ENCODE assay signal across 2 cellular contexts in the genomic region with DNA sequence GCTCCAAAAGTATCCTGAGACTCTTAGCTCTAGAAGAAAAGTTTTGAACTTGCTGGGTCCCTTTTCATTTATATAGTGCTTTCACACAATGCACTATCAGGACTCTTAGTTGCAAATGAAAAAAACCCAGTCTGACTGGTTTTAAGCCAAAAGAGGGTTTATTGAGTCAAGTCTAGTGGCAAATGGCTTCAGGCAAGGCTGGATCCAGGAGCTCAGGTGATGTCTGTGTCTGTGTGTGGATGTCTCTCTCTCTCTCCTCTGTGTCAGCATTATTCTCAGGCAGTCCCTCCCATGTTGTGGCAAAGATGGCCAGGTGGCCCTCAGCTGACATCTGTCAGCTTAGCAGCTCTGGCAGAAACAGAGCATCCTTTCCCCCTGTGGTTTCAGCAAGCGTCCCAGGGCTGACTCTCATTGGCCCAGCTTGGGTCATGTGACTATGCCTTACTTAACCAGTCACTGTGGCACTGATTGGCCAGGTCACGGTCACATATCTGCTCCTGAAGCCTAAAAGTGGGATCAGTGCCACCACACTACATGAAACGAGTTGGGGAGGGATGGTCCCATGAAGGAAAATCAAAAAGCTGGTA.
TF ChIP-seq lines count a peak whose summit lies in the region.

No MANE protein-coding gene starts in this region.

TF ChIP-seq in HepG2, 621 proteins besides CTCF, POLR2A, EP300 and RAD21:
- peak; percentile 98 for TF ChIP-seq ZNF329 (CRISPR knock-in tag; IDR thresholded peaks at IDR 0.05; ENCODE audit: low read depth)
- TF ChIP-seq RNF2 (conservative IDR thresholded peaks at IDR 0.05; ENCODE audit: low read depth): no peak
TF ChIP-seq in HepG2: peak in this region for 1.

TF ChIP-seq in K562, 482 proteins besides CTCF, POLR2A, EP300 and RAD21:
- TF ChIP-seq, protein P1, sequence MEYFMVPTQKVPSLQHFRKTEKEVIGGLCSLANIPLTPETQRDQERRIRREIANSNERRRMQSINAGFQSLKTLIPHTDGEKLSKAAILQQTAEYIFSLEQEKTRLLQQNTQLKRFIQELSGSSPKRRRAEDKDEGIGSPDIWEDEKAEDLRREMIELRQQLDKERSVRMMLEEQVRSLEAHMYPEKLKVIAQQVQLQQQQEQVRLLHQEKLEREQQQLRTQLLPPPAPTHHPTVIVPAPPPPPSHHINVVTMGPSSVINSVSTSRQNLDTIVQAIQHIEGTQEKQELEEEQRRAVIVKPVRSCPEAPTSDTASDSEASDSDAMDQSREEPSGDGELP (CRISPR knock-in tag; IDR thresholded peaks at IDR 0.05; ENCODE audit: borderline replicate concordance): peak; percentile 35; the same call in 1 of the 2 replicates
- TF ChIP-seq RAD51 (IDR thresholded peaks at IDR 0.05; ENCODE audit: borderline replicate concordance, low read depth) (peak; percentile 80), NFYB (IDR thresholded peaks at IDR 0.05; ENCODE audit: extremely low read depth, insufficient read length) (peak; percentile 58), ZNF316 (IDR thresholded peaks at IDR 0.05) (peak; percentile 38; the same call in 1 of the 2 replicates), TOE1 (IDR thresholded peaks at IDR 0.05; ENCODE audit: borderline replicate concordance) (peak; percentile 78; the same call in 1 of the 2 replicates), TOE1 (CRISPR knock-in tag; IDR thresholded peaks at IDR 0.05; ENCODE audit: borderline replicate concordance, low read depth) (no peak), ZNF324 (CRISPR knock-in tag; IDR thresholded peaks at IDR 0.05) (no peak), ARID1B (IDR thresholded peaks at IDR 0.05) (no peak), CBFA2T2 (conservative IDR thresholded peaks at IDR 0.05) (peak; percentile 37)
- TF ChIP-seq, protein P2, sequence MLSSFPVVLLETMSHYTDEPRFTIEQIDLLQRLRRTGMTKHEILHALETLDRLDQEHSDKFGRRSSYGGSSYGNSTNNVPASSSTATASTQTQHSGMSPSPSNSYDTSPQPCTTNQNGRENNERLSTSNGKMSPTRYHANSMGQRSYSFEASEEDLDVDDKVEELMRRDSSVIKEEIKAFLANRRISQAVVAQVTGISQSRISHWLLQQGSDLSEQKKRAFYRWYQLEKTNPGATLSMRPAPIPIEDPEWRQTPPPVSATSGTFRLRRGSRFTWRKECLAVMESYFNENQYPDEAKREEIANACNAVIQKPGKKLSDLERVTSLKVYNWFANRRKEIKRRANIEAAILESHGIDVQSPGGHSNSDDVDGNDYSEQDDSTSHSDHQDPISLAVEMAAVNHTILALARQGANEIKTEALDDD (IDR thresholded peaks at IDR 0.05): no peak
- TF ChIP-seq, protein P3, sequence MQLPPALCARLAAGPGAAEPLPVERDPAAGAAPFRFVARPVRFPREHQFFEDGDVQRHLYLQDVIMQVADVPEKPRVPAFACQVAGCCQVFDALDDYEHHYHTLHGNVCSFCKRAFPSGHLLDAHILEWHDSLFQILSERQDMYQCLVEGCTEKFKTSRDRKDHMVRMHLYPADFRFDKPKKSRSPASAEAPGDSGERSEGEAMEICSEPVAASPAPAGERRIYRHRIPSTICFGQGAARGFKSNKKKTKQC (CRISPR knock-in tag; IDR thresholded peaks at IDR 0.05): no peak
- TF ChIP-seq, protein P4, sequence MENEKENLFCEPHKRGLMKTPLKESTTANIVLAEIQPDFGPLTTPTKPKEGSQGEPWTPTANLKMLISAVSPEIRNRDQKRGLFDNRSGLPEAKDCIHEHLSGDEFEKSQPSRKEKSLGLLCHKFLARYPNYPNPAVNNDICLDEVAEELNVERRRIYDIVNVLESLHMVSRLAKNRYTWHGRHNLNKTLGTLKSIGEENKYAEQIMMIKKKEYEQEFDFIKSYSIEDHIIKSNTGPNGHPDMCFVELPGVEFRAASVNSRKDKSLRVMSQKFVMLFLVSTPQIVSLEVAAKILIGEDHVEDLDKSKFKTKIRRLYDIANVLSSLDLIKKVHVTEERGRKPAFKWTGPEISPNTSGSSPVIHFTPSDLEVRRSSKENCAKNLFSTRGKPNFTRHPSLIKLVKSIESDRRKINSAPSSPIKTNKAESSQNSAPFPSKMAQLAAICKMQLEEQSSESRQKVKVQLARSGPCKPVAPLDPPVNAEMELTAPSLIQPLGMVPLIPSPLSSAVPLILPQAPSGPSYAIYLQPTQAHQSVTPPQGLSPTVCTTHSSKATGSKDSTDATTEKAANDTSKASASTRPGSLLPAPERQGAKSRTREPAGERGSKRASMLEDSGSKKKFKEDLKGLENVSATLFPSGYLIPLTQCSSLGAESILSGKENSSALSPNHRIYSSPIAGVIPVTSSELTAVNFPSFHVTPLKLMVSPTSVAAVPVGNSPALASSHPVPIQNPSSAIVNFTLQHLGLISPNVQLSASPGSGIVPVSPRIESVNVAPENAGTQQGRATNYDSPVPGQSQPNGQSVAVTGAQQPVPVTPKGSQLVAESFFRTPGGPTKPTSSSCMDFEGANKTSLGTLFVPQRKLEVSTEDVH (IDR thresholded peaks at IDR 0.05; ENCODE audit: low read depth, partially characterized antibody): no peak
- TF ChIP-seq, protein P5, sequence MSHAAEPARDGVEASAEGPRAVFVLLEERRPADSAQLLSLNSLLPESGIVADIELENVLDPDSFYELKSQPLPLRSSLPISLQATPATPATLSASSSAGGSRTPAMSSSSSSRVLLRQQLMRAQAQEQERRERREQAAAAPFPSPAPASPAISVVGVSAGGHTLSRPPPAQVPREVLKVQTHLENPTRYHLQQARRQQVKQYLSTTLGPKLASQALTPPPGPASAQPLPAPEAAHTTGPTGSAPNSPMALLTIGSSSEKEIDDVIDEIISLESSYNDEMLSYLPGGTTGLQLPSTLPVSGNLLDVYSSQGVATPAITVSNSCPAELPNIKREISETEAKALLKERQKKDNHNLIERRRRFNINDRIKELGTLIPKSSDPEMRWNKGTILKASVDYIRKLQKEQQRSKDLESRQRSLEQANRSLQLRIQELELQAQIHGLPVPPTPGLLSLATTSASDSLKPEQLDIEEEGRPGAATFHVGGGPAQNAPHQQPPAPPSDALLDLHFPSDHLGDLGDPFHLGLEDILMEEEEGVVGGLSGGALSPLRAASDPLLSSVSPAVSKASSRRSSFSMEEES (CRISPR knock-in tag; IDR thresholded peaks at IDR 0.05): peak; percentile 72
- TF ChIP-seq, protein P6, sequence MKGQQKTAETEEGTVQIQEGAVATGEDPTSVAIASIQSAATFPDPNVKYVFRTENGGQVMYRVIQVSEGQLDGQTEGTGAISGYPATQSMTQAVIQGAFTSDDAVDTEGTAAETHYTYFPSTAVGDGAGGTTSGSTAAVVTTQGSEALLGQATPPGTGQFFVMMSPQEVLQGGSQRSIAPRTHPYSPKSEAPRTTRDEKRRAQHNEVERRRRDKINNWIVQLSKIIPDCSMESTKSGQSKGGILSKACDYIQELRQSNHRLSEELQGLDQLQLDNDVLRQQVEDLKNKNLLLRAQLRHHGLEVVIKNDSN (CRISPR knock-in tag; IDR thresholded peaks at IDR 0.05): peak; percentile 88
- TF ChIP-seq, protein P7, sequence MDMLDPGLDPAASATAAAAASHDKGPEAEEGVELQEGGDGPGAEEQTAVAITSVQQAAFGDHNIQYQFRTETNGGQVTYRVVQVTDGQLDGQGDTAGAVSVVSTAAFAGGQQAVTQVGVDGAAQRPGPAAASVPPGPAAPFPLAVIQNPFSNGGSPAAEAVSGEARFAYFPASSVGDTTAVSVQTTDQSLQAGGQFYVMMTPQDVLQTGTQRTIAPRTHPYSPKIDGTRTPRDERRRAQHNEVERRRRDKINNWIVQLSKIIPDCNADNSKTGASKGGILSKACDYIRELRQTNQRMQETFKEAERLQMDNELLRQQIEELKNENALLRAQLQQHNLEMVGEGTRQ (CRISPR knock-in tag; IDR thresholded peaks at IDR 0.05): peak; percentile 78
TF ChIP-seq in K562: peak in this region for 9.
